In genomic region chr3:42661593-42662022, GRCh38 we compare ENCODE assay signal across 15 cellular contexts. TPM values are rescaled to one million over a fixed set of nuclear protein-coding genes. Genes with fewer than 3 reads are reported as not detected.
DNase-seq lines count a peak whose midpoint lies in the region; ATAC-seq and TF ChIP-seq lines count a peak whose summit lies in the region.
"Had no signal": no experiment of that assay in that cellular context is flagged by ENCODE, and none has a peak within 500 bp of the region (broad histone marks: within the 10 kb centered on the region; RNA-seq: fewer than 3 reads in every experiment).

No MANE protein-coding gene starts in this region.

- no peak overlapping the region for H3K4me3 Mint-ChIP-seq in WTC11
- H3K4me3 Mint-ChIP-seq in activated naive CD4-positive, alpha-beta T cell treated with anti-CD3 and anti-CD28 coated beads for 36 hours: no peak overlapping the region
- H3K4me3 Mint-ChIP-seq: CD8-positive, alpha-beta T cell had no signal

- 94% methylated on average over 5 of the region's 5 CpGs for WGBS in heart right ventricle, 2 donors

- H3K27me3 Mint-ChIP-seq in WTC11 (ENCODE audit: low read depth): no peaks in the 10 kb centered on the region
- no peaks in the 10 kb centered on the region for H3K27me3 Mint-ChIP-seq in activated naive CD4-positive, alpha-beta T cell treated with anti-CD3 and anti-CD28 coated beads for 36 hours (ENCODE audit: low read depth)

- CTCF ChIA-PET in WTC11 (lab: Charles Lee) (interaction anchor here (0.6 to 2.6 kb wide), 13 partner anchors 9 to 169 kb away, joined by 3 to 24 read pairs (median 4); no protein-coding TSS in a partner anchor), A673 (lab: Charles Lee) (no interaction called here)
- CTCF ChIA-PET in activated naive CD4-positive, alpha-beta T cell treated with anti-CD3 and anti-CD28 coated beads for 36 hours (lab: Charles Lee): interaction anchor here (1.5 kb wide), 1 partner anchor 10 kb away, joined by 3 read pairs; no protein-coding TSS in a partner anchor

- H3K9me3 ChIP-seq in right atrium auricular region (no peaks in the 10 kb centered on the region), heart right ventricle (no peaks in the 10 kb centered on the region), A673 (ENCODE audit: low read depth, low read length, poor library complexity, severe bottlenecking) (no peaks in the 10 kb centered on the region)
- H3K9me3 ChIP-seq: Peyer's patch had no signal

- no peaks in the 10 kb centered on the region for H3K9me3 Mint-ChIP-seq in WTC11
- no peaks in the 10 kb centered on the region for H3K9me3 Mint-ChIP-seq in activated naive CD4-positive, alpha-beta T cell treated with anti-CD3 and anti-CD28 coated beads for 36 hours
- H3K9me3 Mint-ChIP-seq: CD8-positive, alpha-beta T cell had no signal

- intact Hi-C loops in heart right ventricle (cut with DNase I) (loop anchor here in 1 of 10 donors (5.0 kb wide), 1 partner anchor 81 kb away; no protein-coding TSS in a partner anchor), dorsolateral prefrontal cortex (cut with DNase I) (no loop called here), A673 (cut with micrococcal nuclease; ENCODE audit: unreplicated experiment) (no loop called here)
- intact Hi-C loops in activated naive CD4-positive, alpha-beta T cell treated with anti-CD3 and anti-CD28 coated beads for 36 hours (cut with micrococcal nuclease): loop anchor here (1.0 kb wide), 1 partner anchor 83 kb away; no protein-coding TSS in a partner anchor

- H3K4me3 ChIP-seq in right atrium auricular region (no peak overlapping the region), heart right ventricle (no peak overlapping the region), dorsolateral prefrontal cortex (no peak overlapping the region), A673 (ENCODE audit: low read depth, low read length, poor library complexity, severe bottlenecking) (no peak overlapping the region)
- H3K4me3 ChIP-seq: Peyer's patch had no signal

- H3K36me3 Mint-ChIP-seq in WTC11: no peaks in the 10 kb centered on the region; the same call in 1 of the 2 replicates
- H3K36me3 Mint-ChIP-seq in activated naive CD4-positive, alpha-beta T cell treated with anti-CD3 and anti-CD28 coated beads for 36 hours (ENCODE audit: low read depth): no peaks in the 10 kb centered on the region
- H3K36me3 Mint-ChIP-seq: CD8-positive, alpha-beta T cell had no signal

- H3K36me3 ChIP-seq in right atrium auricular region (peaks cover 25% of the 10 kb centered on the region), heart right ventricle (peaks cover 0 to 43% (median 8%) of the 10 kb centered on the region in 9 donors), A673 (ENCODE audit: insufficient read depth, low read length, poor library complexity, severe bottlenecking) (peaks cover 3% of the 10 kb centered on the region)
- H3K36me3 ChIP-seq: Peyer's patch had no signal

- H3K4me1 Mint-ChIP-seq in WTC11: peaks cover 4% of the 10 kb centered on the region; the same call in 1 of the 2 replicates
- H3K4me1 Mint-ChIP-seq in activated naive CD4-positive, alpha-beta T cell treated with anti-CD3 and anti-CD28 coated beads for 36 hours (ENCODE audit: low read depth): no peaks in the 10 kb centered on the region

- TF ChIP-seq CTCF in right atrium auricular region (IDR thresholded peaks at IDR 0.05): no peak
- no peak for TF ChIP-seq CTCF in heart right ventricle (IDR thresholded peaks at IDR 0.05)
- no peak for TF ChIP-seq CTCF in WTC11 (IDR thresholded peaks at IDR 0.05)
- no peak for TF ChIP-seq CTCF in dorsolateral prefrontal cortex (IDR thresholded peaks at IDR 0.05 in 54 of 56, conservative IDR thresholded peaks at IDR 0.05 in 2 of 56; ENCODE audit: low read depth in 1 of 56, partially characterized antibody in 56 of 56)
- TF ChIP-seq CTCF in A673 (conservative IDR thresholded peaks at IDR 0.05; ENCODE audit: low read depth, low read length): no peak

- DNase-seq in right atrium auricular region (ENCODE audit: low spot score) (no peak), heart right ventricle (no peak), WTC11 (ENCODE audit: low spot score) (no peak), dorsolateral prefrontal cortex (no peak), A673 (ENCODE audit: low spot score) (no peak), MV-4-11 (lab: John Stamatoyannopoulos, UW) (no peak)
- DNase-seq in activated naive CD4-positive, alpha-beta T cell treated with anti-CD3 and anti-CD28 coated beads for 36 hours: no peak
- DNase-seq: CD8-positive, alpha-beta T cell; DMS79 treated with DMSO at 0.1 percent for 48 hours; GF-D8; NCI-H1417; NCI-H1930; Peyer's patch; SIG-M5 had no signal

- no peaks in the 10 kb centered on the region for H3K27me3 ChIP-seq in right atrium auricular region
- no peaks in the 10 kb centered on the region for H3K27me3 ChIP-seq in heart right ventricle
- H3K27me3 ChIP-seq in dorsolateral prefrontal cortex: no peaks in the 10 kb centered on the region
- no peaks in the 10 kb centered on the region for H3K27me3 ChIP-seq in A673 (replicated peaks; ENCODE audit: insufficient read depth, low read depth, low read length, poor library complexity)
- H3K27me3 ChIP-seq: Peyer's patch had no signal

- H3K27ac Mint-ChIP-seq in WTC11: 0 out of 2 replicates have a peak overlapping the region, but pooled peaks have one; percentile 11
- no peak overlapping the region for H3K27ac Mint-ChIP-seq in activated naive CD4-positive, alpha-beta T cell treated with anti-CD3 and anti-CD28 coated beads for 36 hours

- POLR2A ChIA-PET in WTC11 (lab: Charles Lee): no interaction called here
- POLR2A ChIA-PET in A673 (lab: Charles Lee; ENCODE audit: low non-redundant PET): no interaction called here

- H3K27ac ChIP-seq in right atrium auricular region (peak overlapping the region; percentile 95 to 99), heart right ventricle (peak overlapping the region in 4 of 10 donors; percentile 2 to 70 (median 60)), dorsolateral prefrontal cortex (peak overlapping the region in 37 of 59 donors; percentile 9 to 99 (median 96)), temporal lobe (ENCODE audit: low read depth, low read length) (peak overlapping the region; percentile 25), A673 (ENCODE audit: low read depth, low read length, poor library complexity, severe bottlenecking) (no peak overlapping the region)
- H3K27ac ChIP-seq: Peyer's patch had no signal

- no TSS peak for BruUV-seq in A673 (replicated peaks; lab: Mats Ljungman, UMichigan)

- H3K4me1 ChIP-seq in right atrium auricular region: peaks cover 0 to 55% of the 10 kb centered on the region in 2 donors
- peaks cover 3 to 64% (median 31%) of the 10 kb centered on the region in 9 donors for H3K4me1 ChIP-seq in heart right ventricle
- no peaks in the 10 kb centered on the region for H3K4me1 ChIP-seq in A673 (ENCODE audit: insufficient read depth, low read length, poor library complexity, severe bottlenecking)
- H3K4me1 ChIP-seq: Peyer's patch had no signal

- ATAC-seq in heart right ventricle: no peak
- no peak for ATAC-seq in WTC11
- ATAC-seq: CD8-positive, alpha-beta T cell had no signal

TF ChIP-seq in WTC11, 78 proteins besides CTCF, POLR2A, EP300 and RAD21 (continues in another document):
- TF ChIP-seq OVOL2 (CRISPR knock-in tag; IDR thresholded peaks at IDR 0.05; ENCODE audit: borderline replicate concordance) (no peak), IRF1 (CRISPR knock-in tag; IDR thresholded peaks at IDR 0.05) (no peak), ATF2 (CRISPR knock-in tag; IDR thresholded peaks at IDR 0.05; ENCODE audit: borderline replicate concordance, low read depth) (no peak)

RNA-seq across cellular contexts. Expression of gene ZBTB47, which starts 8.1 kb away (rescaled TPM):
- total RNA-seq in right atrium auricular region: 100 to 1,000 TPM in 1 of 2 donors, 10 to 100 TPM in 1; 92.4 to 129 TPM
- total RNA-seq in heart right ventricle: 100 to 1,000 TPM in 9 of 10 donors, 10 to 100 TPM in 1; 86.7 to 145 (median 112) TPM
- 10 to 100 TPM; 52.2 to 68.9 TPM for polyA plus RNA-seq in heart right ventricle
- total RNA-seq in WTC11 (2021): 5.2 to 5.9 TPM (median 5.6 TPM) in 3 replicates
- total RNA-seq in dorsolateral prefrontal cortex: 100 to 1,000 TPM in 3 of 120 experiments, 10 to 100 TPM in 117; 45.2 to 122 (median 62.1) TPM
- total RNA-seq in temporal lobe: 14.0 TPM
- 1 to 10 TPM in 1 of 2 experiments, under 1 TPM in 1; 0.55 to 1.0 TPM for total RNA-seq in activated naive CD4-positive, alpha-beta T cell treated with anti-CD3 and anti-CD28 coated beads for 36 hours
- total RNA-seq in A673 (2021): 4.4 and 4.5 TPM in 2 replicates

RNA-seq across cellular contexts. Expression of gene KLHL40, which starts 23.7 kb away (rescaled TPM):
- total RNA-seq in right atrium auricular region (under 1 TPM; 0.15 to 0.63 TPM), heart right ventricle (1 to 10 TPM in 3 of 10 donors, under 1 TPM in 7; 0.26 to 1.6 (median 0.85) TPM), WTC11 (2021) (not detected in 3 replicates), dorsolateral prefrontal cortex (under 1 TPM in 16 of 120 experiments, not detected in 104; 0.16 to 0.51 (median 0.24) TPM), temporal lobe (not detected), A673 (2021) (not detected in 2 replicates)
- polyA plus RNA-seq in heart right ventricle: 1 to 10 TPM in 1 of 2 donors, under 1 TPM in 1; 0.51 to 8.3 TPM
- not detected for total RNA-seq in activated naive CD4-positive, alpha-beta T cell treated with anti-CD3 and anti-CD28 coated beads for 36 hours
- total RNA-seq: CD8-positive, alpha-beta T cell; Peyer's patch had no signal

RNA-seq across cellular contexts. Expression of gene HHATL, which starts 41.0 kb away (rescaled TPM):
- total RNA-seq in right atrium auricular region: 100 to 1,000 TPM; 444 to 908 TPM
- 100 to 1,000 TPM; 390 to 998 (median 624) TPM for total RNA-seq in heart right ventricle
- polyA plus RNA-seq in heart right ventricle: 1,000 to 10,000 TPM in 1 of 2 donors, 100 to 1,000 TPM in 1; 332 to 2,035 TPM
- 0.21 to 0.92 TPM (median 0.60 TPM) in 3 replicates for total RNA-seq in WTC11 (2021)
- total RNA-seq in dorsolateral prefrontal cortex: 100 to 1,000 TPM in 90 of 120 experiments, 10 to 100 TPM in 30; 39.4 to 400 (median 145) TPM
- total RNA-seq in temporal lobe: not detected
- total RNA-seq in activated naive CD4-positive, alpha-beta T cell treated with anti-CD3 and anti-CD28 coated beads for 36 hours: not detected
- total RNA-seq in A673 (2021): not detected in 2 replicates
- total RNA-seq: CD8-positive, alpha-beta T cell had no signal

Comparison
In these comparisons a context has a peak if more than half of its experiments do, and no peak if none do; other contexts are left out.
1. RNA of gene HHATL, which starts 41.0 kb away (total RNA-seq): 444 to 908 TPM in right atrium auricular region, 390 to 998 TPM in heart right ventricle and 39.4 to 400 TPM in dorsolateral prefrontal cortex; 0.21 to 0.92 TPM in WTC11, not detected in temporal lobe (single experiment), not detected in activated naive CD4-positive, alpha-beta T cell treated with anti-CD3 and anti-CD28 coated beads for 36 hours and not detected in A673; every median in the first group is over 10 times any median in the second.